ENCODE assay signal across 11 cellular contexts in genomic region chr2:172097557-172098131, GRCh38. TPM values are rescaled to one million over a fixed set of nuclear protein-coding genes. Genes with fewer than 3 reads are reported as not detected.
DNase-seq lines count a peak whose midpoint lies in the region; ATAC-seq and TF ChIP-seq lines count a peak whose summit lies in the region.
"Had no signal": no experiment of that assay in that cellular context is flagged by ENCODE, and none has a peak within 500 bp of the region (broad histone marks: within the 10 kb centered on the region; RNA-seq: fewer than 3 reads in every experiment).

No MANE protein-coding gene starts in this region.

- no peaks in the 10 kb centered on the region for H3K9me2 ChIP-seq in Karpas-422 (replicated peaks; ENCODE audit: insufficient read depth, low read length)

- peaks cover 50% of the 10 kb centered on the region for H3K27me3 Mint-ChIP-seq in activated naive CD4-positive, alpha-beta T cell treated with anti-CD3 and anti-CD28 coated beads, Interleukin-2, amount 50 U/mL, for 24 hours
- H3K27me3 Mint-ChIP-seq in activated naive CD4-positive, alpha-beta T cell treated with anti-CD3 and anti-CD28 coated beads, Interleukin-2, amount 10 ng/mL, durations not matched to agents 7 days and 5 days, result peaks cover 100% of the 10 kb centered on the region

- H3K4me3 Mint-ChIP-seq in activated naive CD4-positive, alpha-beta T cell treated with anti-CD3 and anti-CD28 coated beads, Interleukin-2, amount 50 U/mL, for 24 hours, result no peak overlapping the region
- no peak overlapping the region for H3K4me3 Mint-ChIP-seq in activated naive CD4-positive, alpha-beta T cell treated with anti-CD3 and anti-CD28 coated beads, Interleukin-2, amount 10 ng/mL, durations not matched to agents 7 days and 5 days

- peaks cover 72% of the 10 kb centered on the region for H3K4me1 ChIP-seq in Karpas-422 (ENCODE audit: low read length)
- peaks cover 68% of the 10 kb centered on the region for H3K4me1 ChIP-seq in skeletal muscle satellite cell (ENCODE audit: control insufficient read depth, insufficient read depth, low read length)

- H2AFZ ChIP-seq in Karpas-422 (ENCODE audit: low read length), result no peak overlapping the region

- H3K9me3 ChIP-seq in Karpas-422 (ENCODE audit: low read length) (no peaks in the 10 kb centered on the region), skeletal muscle satellite cell (replicated peaks; ENCODE audit: low read length) (no peaks in the 10 kb centered on the region)

- H3K4me2 ChIP-seq in Karpas-422 (ENCODE audit: low read depth, low read length, poor library complexity, severe bottlenecking) (peak overlapping the region; percentile 91), skeletal muscle satellite cell (ENCODE audit: low read length) (peak overlapping the region; percentile 95)

- no peak for DNase-seq in activated naive CD4-positive, alpha-beta T cell treated with anti-CD3 and anti-CD28 coated beads, Interleukin-2, amount 10 ng/mL, durations not matched to agents 7 days and 5 days
- no peak for DNase-seq in Karpas-422
- DNase-seq in coronary artery (ENCODE audit: low spot score), result peak; percentile 59
- DNase-seq in cerebellar nuclear complex (lab: John Stamatoyannopoulos, UW), result no peak
- DNase-seq in AG08395 (ENCODE audit: low spot score), result no peak
- DNase-seq: activated naive CD8-positive, alpha-beta T cell treated with anti-CD3 and anti-CD28 coated beads, Interleukin-2, amount 10 ng/mL, durations not matched to agents 7 days and 5 days; midbrain had no signal

- no peaks in the 10 kb centered on the region for H3K79me2 ChIP-seq in Karpas-422 (ENCODE audit: low read length)

- H3K9me3 Mint-ChIP-seq in activated naive CD4-positive, alpha-beta T cell treated with anti-CD3 and anti-CD28 coated beads, Interleukin-2, amount 50 U/mL, for 24 hours, result no peaks in the 10 kb centered on the region
- no peaks in the 10 kb centered on the region for H3K9me3 Mint-ChIP-seq in activated naive CD4-positive, alpha-beta T cell treated with anti-CD3 and anti-CD28 coated beads, Interleukin-2, amount 10 ng/mL, durations not matched to agents 7 days and 5 days
- H3K9me3 Mint-ChIP-seq: activated naive CD8-positive, alpha-beta T cell treated with anti-CD3 and anti-CD28 coated beads, Interleukin-2, amount 10 ng/mL, durations not matched to agents 7 days and 5 days had no signal

- no peak for TF ChIP-seq CTCF in coronary artery (IDR thresholded peaks at IDR 0.05)

- peak overlapping the region; percentile 12 for H3K27ac Mint-ChIP-seq in activated naive CD4-positive, alpha-beta T cell treated with anti-CD3 and anti-CD28 coated beads, Interleukin-2, amount 50 U/mL, for 24 hours
- H3K27ac Mint-ChIP-seq in activated naive CD4-positive, alpha-beta T cell treated with anti-CD3 and anti-CD28 coated beads, Interleukin-2, amount 10 ng/mL, durations not matched to agents 7 days and 5 days, result no peak overlapping the region
- H3K27ac Mint-ChIP-seq: activated naive CD8-positive, alpha-beta T cell treated with anti-CD3 and anti-CD28 coated beads, Interleukin-2, amount 10 ng/mL, durations not matched to agents 7 days and 5 days had no signal

- H3K4me3 ChIP-seq in Karpas-422 (ENCODE audit: low read length) (peak overlapping the region; percentile 66; the same call in 1 of the 2 replicates), coronary artery (no peak overlapping the region), skeletal muscle satellite cell (ENCODE audit: low read length) (peak overlapping the region; percentile 77)

- ATAC-seq in GM18498 (IDR thresholded peaks at IDR 0.05; ENCODE audit: unreplicated experiment), result no peak

- H3K36me3 ChIP-seq in Karpas-422 (ENCODE audit: insufficient read depth, low read length), result no peaks in the 10 kb centered on the region
- H3K36me3 ChIP-seq in skeletal muscle satellite cell (ENCODE audit: insufficient read depth, low read length), result peaks cover 3% of the 10 kb centered on the region

- H3K27ac ChIP-seq in Karpas-422 (ENCODE audit: low read length) (no peak overlapping the region), coronary artery (no peak overlapping the region)

- no peaks in the 10 kb centered on the region for H3K36me3 Mint-ChIP-seq in activated naive CD4-positive, alpha-beta T cell treated with anti-CD3 and anti-CD28 coated beads, Interleukin-2, amount 50 U/mL, for 24 hours
- H3K36me3 Mint-ChIP-seq in activated naive CD4-positive, alpha-beta T cell treated with anti-CD3 and anti-CD28 coated beads, Interleukin-2, amount 10 ng/mL, durations not matched to agents 7 days and 5 days, result peaks cover 3% of the 10 kb centered on the region
- H3K36me3 Mint-ChIP-seq: activated naive CD8-positive, alpha-beta T cell treated with anti-CD3 and anti-CD28 coated beads, Interleukin-2, amount 10 ng/mL, durations not matched to agents 7 days and 5 days had no signal

- H4K20me1 ChIP-seq in Karpas-422 (ENCODE audit: insufficient read depth, low read depth, low read length), result no peaks in the 10 kb centered on the region

- H3K4me1 Mint-ChIP-seq in activated naive CD4-positive, alpha-beta T cell treated with anti-CD3 and anti-CD28 coated beads, Interleukin-2, amount 50 U/mL, for 24 hours, result peaks cover 51% of the 10 kb centered on the region
- H3K4me1 Mint-ChIP-seq in activated naive CD4-positive, alpha-beta T cell treated with anti-CD3 and anti-CD28 coated beads, Interleukin-2, amount 10 ng/mL, durations not matched to agents 7 days and 5 days, result peaks cover 55% of the 10 kb centered on the region

- H3K27me3 ChIP-seq in Karpas-422 (ENCODE audit: low read length) (no peaks in the 10 kb centered on the region), skeletal muscle satellite cell (ENCODE audit: control insufficient read depth, insufficient read depth, low read length) (peaks cover 7% of the 10 kb centered on the region)

- H3K9ac ChIP-seq in Karpas-422 (ENCODE audit: low read length), result peak overlapping the region; percentile 53; the same call in 1 of the 2 replicates
- H3K9ac ChIP-seq in skeletal muscle satellite cell (ENCODE audit: low read depth, low read length), result peak overlapping the region; percentile 84

- CTCF ChIA-PET in activated naive CD4-positive, alpha-beta T cell treated with anti-CD3 and anti-CD28 coated beads, Interleukin-2, amount 10 ng/mL, durations not matched to agents 7 days and 5 days (lab: Charles Lee), result no interaction called here

RNA-seq across cellular contexts. Expression of gene DLX2, which starts 5.1 kb away (rescaled TPM):
- 0.97 and 1.5 TPM in 2 replicates for total RNA-seq in Karpas-422 (2014; rRNA removed; shearing (Covaris generic); ENCODE audit: low replicate concordance)
- 1.1 and 1.8 TPM in 2 replicates for total RNA-seq in skeletal muscle satellite cell (2012; rRNA removed)
- total RNA-seq: activated naive CD8-positive, alpha-beta T cell treated with anti-CD3 and anti-CD28 coated beads, Interleukin-2, amount 10 ng/mL, durations not matched to agents 7 days and 5 days; fibroblast of lung had no signal

RNA-seq across cellular contexts. Expression of gene DLX1, which starts 12.3 kb away (rescaled TPM):
- total RNA-seq in Karpas-422 (2014; rRNA removed; shearing (Covaris generic); ENCODE audit: low replicate concordance), result 1.0 and 1.2 TPM in 2 replicates
- 1.3 and 3.5 TPM in 2 replicates for total RNA-seq in skeletal muscle satellite cell (2012; rRNA removed)
- total RNA-seq: activated naive CD8-positive, alpha-beta T cell treated with anti-CD3 and anti-CD28 coated beads, Interleukin-2, amount 10 ng/mL, durations not matched to agents 7 days and 5 days; fibroblast of lung had no signal
